21 cellular contexts compared by ENCODE assay signal in genomic region chr18:58962331-58962730, GRCh38.
"Had no signal": no experiment of that assay in that cellular context is flagged by ENCODE, and none has a peak within 500 bp of the region (broad histone marks: within the 10 kb centered on the region; RNA-seq: fewer than 3 reads in every experiment).

No MANE protein-coding gene starts in this region.

- DNase-seq: activated CD4-positive, alpha-beta T cell treated with anti-CD3 and anti-CD28 coated beads for 36 hours; activated CD4-positive, alpha-beta T cell treated with anti-CD3 and anti-CD28 coated beads, Interleukin-2, amount 50 U/mL, for 48 hours; activated gamma-delta T cell; adrenal gland; cerebellar nuclear complex; cortex of kidney; esophagus squamous epithelium; left cardiac atrium; mesendoderm; naive thymus-derived CD8-positive, alpha-beta T cell; pancreas; spleen; stimulated activated CD4-positive, alpha-beta T cell treated with anti-CD3 and anti-CD28 coated beads, Interleukin-4, amount 100 ng/mL, for 4 hours; stimulated activated naive CD4-positive, alpha-beta T cell treated with Interleukin-2 at 50 U/mL for 16 hours; T-helper 2 cell; tibial artery; WERI-Rb-1 had no signal

- H3K27ac ChIP-seq: adrenal gland, esophagus squamous epithelium, neutrophil, pancreas had no signal

- H3K27me3 ChIP-seq: adrenal gland, esophagus squamous epithelium, neutrophil, pancreas, spleen, tibial artery had no signal

- H3K9me3 ChIP-seq: adrenal gland, esophagus squamous epithelium, neutrophil, pancreas, spleen, tibial artery had no signal

- H3K36me3 ChIP-seq: adrenal gland, neutrophil, pancreas had no signal

- FAIRE-seq: bronchial epithelial cell, endothelial cell of umbilical vein, pancreas had no signal

- H3K4me3 ChIP-seq: adrenal gland, esophagus squamous epithelium, pancreas, spleen, tibial artery had no signal

- ATAC-seq: activated CD4-positive, alpha-beta T cell treated with anti-CD3 and anti-CD28 coated beads for 36 hours; activated naive CD4-positive, alpha-beta T cell treated with anti-CD3 and anti-CD28 coated beads, Interleukin-2, amount 50 U/mL, for 72 hours; left cardiac atrium; naive thymus-derived CD8-positive, alpha-beta T cell; pancreas had no signal

- H3K4me1 ChIP-seq: pancreas had no signal
